ENCODE assay signal across 1 cellular context in the genomic region with DNA sequence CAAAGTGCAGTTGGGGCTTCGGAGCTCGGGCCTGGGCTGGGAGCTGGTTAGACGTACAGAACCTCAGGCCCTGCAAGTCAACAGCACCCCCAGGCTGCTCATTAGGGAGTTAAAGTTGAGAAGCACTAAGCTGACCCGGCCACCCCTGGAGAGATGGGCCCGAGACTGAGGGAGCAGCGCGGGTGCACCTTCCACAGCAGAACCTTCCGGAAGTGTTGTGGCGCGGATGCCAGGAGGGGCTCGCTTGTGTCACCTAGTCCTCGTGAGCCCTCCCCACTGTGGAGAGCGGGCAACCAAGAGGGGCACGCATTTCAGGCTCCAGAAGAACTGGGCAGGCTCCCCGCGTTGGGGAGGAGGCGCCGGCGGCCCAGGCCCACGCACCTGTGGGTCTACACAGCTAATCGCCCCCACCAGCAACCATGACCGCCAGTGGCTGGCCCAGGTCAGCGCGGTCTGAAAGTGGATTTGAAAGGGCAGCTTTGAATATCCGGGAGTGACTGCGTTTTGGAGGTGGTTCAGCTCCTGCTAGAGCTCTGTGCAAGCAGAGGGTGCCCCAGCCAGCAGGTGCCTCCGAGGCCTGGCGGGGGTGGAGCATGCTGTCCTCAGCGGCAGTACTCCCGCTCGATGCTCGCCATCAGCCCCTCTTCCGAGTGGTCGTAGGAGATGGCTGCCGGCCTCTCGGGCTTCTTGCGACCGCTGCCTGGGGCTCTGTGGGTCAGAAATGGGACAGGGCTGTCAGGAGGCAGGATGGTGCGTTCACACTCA.
TF ChIP-seq lines count a peak whose summit lies in the region.

No MANE protein-coding gene starts in this region.

TF ChIP-seq in IMR-90, 13 proteins besides CTCF, POLR2A, EP300 and RAD21:
- TF ChIP-seq SMC3 (IDR thresholded peaks at IDR 0.05; ENCODE audit: low read depth, low read length) (no peak), NFE2L2 (IDR thresholded peaks at IDR 0.05; ENCODE audit: low read depth, low read length) (no peak), MXI1 (IDR thresholded peaks at IDR 0.05; ENCODE audit: borderline replicate concordance, low read depth, low read length) (no peak), MAFK (IDR thresholded peaks at IDR 0.05; ENCODE audit: low read depth, low read length) (no peak), RCOR1 (IDR thresholded peaks at IDR 0.05; ENCODE audit: insufficient replicate concordance, low read length) (no peak), CEBPB (IDR thresholded peaks at IDR 0.05; ENCODE audit: low read depth, low read length) (no peak), RFX5 (IDR thresholded peaks at IDR 0.05; ENCODE audit: low read depth, low read length) (no peak), CHD1 (IDR thresholded peaks at IDR 0.05; ENCODE audit: low read depth, low read length) (no peak), FOS (IDR thresholded peaks at IDR 0.05; ENCODE audit: low read depth, low read length) (no peak), MAZ (IDR thresholded peaks at IDR 0.05; ENCODE audit: borderline replicate concordance, low read depth, low read length) (no peak), BHLHE40 (IDR thresholded peaks at IDR 0.05; ENCODE audit: low read depth, low read length) (no peak)
- TF ChIP-seq, protein P1, sequence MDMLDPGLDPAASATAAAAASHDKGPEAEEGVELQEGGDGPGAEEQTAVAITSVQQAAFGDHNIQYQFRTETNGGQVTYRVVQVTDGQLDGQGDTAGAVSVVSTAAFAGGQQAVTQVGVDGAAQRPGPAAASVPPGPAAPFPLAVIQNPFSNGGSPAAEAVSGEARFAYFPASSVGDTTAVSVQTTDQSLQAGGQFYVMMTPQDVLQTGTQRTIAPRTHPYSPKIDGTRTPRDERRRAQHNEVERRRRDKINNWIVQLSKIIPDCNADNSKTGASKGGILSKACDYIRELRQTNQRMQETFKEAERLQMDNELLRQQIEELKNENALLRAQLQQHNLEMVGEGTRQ (IDR thresholded peaks at IDR 0.05; ENCODE audit: low read depth, low read length): no peak
- TF ChIP-seq, protein P2, sequence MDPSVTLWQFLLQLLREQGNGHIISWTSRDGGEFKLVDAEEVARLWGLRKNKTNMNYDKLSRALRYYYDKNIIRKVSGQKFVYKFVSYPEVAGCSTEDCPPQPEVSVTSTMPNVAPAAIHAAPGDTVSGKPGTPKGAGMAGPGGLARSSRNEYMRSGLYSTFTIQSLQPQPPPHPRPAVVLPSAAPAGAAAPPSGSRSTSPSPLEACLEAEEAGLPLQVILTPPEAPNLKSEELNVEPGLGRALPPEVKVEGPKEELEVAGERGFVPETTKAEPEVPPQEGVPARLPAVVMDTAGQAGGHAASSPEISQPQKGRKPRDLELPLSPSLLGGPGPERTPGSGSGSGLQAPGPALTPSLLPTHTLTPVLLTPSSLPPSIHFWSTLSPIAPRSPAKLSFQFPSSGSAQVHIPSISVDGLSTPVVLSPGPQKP (IDR thresholded peaks at IDR 0.05; ENCODE audit: borderline replicate concordance, low read depth, low read length): no peak
TF ChIP-seq in IMR-90: peak in this region for 0.
